In the genomic region with DNA sequence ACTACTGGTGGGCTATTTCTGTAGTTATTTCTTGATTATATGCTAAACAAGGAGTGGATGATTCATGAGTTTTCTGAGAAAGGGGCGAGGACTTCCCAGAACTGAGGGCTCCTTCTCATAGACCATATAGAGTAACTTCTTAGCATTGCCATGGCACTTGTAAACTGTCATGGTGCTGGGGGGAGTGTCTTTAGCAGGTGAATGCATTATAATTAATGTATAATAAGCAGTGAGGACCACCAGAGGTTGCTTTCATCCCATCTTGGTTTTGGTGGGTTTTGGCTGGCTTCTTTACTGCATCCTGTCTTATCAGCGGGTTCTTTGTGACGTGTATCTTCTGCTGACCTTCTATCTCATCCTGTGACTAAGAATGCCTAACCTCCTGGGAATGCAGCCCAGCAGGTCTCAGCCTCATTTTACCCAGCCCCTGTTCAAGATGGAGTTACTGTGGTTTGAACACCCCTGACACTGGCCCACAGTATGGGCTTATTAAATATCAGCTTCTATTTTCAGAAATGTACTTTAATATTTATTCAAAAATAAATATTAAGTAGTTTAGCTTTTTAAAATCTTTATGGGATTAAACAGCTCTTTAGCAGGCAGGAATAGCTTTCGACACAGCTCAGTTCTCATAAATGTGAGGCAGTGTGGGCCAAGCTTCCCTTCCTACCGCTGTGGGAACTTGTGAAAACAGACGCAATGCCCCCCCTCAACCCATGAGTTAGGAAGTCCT, we compare ENCODE assay signal across 1 cellular context.
TF ChIP-seq lines count a peak whose summit lies in the region.

No MANE protein-coding gene starts in this region.

TF ChIP-seq in IMR-90, 13 proteins besides CTCF, POLR2A, EP300 and RAD21:
- no peak for TF ChIP-seq SMC3 (IDR thresholded peaks at IDR 0.05; ENCODE audit: low read depth, low read length)
- TF ChIP-seq FOS (IDR thresholded peaks at IDR 0.05; ENCODE audit: low read depth, low read length): no peak
- no peak for TF ChIP-seq RCOR1 (IDR thresholded peaks at IDR 0.05; ENCODE audit: insufficient replicate concordance, low read length)
- no peak for TF ChIP-seq CEBPB (IDR thresholded peaks at IDR 0.05; ENCODE audit: low read depth, low read length)
- TF ChIP-seq, protein P1, sequence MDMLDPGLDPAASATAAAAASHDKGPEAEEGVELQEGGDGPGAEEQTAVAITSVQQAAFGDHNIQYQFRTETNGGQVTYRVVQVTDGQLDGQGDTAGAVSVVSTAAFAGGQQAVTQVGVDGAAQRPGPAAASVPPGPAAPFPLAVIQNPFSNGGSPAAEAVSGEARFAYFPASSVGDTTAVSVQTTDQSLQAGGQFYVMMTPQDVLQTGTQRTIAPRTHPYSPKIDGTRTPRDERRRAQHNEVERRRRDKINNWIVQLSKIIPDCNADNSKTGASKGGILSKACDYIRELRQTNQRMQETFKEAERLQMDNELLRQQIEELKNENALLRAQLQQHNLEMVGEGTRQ (IDR thresholded peaks at IDR 0.05; ENCODE audit: low read depth, low read length): no peak
- no peak for TF ChIP-seq NFE2L2 (IDR thresholded peaks at IDR 0.05; ENCODE audit: low read depth, low read length)
- no peak for TF ChIP-seq RFX5 (IDR thresholded peaks at IDR 0.05; ENCODE audit: low read depth, low read length)
- no peak for TF ChIP-seq BHLHE40 (IDR thresholded peaks at IDR 0.05; ENCODE audit: low read depth, low read length)
- TF ChIP-seq MAFK (IDR thresholded peaks at IDR 0.05; ENCODE audit: low read depth, low read length): no peak
- TF ChIP-seq MXI1 (IDR thresholded peaks at IDR 0.05; ENCODE audit: borderline replicate concordance, low read depth, low read length): no peak
- no peak for TF ChIP-seq CHD1 (IDR thresholded peaks at IDR 0.05; ENCODE audit: low read depth, low read length)
- TF ChIP-seq MAZ (IDR thresholded peaks at IDR 0.05; ENCODE audit: borderline replicate concordance, low read depth, low read length): no peak
- TF ChIP-seq, protein P2, sequence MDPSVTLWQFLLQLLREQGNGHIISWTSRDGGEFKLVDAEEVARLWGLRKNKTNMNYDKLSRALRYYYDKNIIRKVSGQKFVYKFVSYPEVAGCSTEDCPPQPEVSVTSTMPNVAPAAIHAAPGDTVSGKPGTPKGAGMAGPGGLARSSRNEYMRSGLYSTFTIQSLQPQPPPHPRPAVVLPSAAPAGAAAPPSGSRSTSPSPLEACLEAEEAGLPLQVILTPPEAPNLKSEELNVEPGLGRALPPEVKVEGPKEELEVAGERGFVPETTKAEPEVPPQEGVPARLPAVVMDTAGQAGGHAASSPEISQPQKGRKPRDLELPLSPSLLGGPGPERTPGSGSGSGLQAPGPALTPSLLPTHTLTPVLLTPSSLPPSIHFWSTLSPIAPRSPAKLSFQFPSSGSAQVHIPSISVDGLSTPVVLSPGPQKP (IDR thresholded peaks at IDR 0.05; ENCODE audit: borderline replicate concordance, low read depth, low read length): no peak
